Comparison of ENCODE assay signal across 32 cellular contexts in the genomic region with DNA sequence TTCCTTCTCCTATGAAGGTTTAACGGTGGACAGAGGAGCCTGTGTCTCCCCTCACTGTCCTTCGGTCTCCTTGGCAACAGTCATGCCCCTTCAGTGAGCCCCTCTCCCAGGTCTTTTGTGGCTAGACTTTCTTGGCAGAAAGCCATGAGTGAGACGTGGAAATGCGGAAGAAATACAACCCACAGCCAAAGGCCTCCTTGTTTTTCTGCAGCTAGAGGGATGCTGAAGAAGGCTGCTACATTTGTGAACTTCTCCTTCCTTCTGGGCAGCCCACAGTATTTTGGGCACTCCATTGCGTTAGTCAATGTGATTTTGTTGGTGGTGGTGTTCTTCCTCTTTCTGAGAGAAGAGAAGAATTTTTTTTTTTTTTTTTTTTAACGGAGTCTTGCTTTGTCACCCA.
DNase-seq lines count a peak whose midpoint lies in the region; ATAC-seq, FAIRE-seq and TF ChIP-seq lines count a peak whose summit lies in the region.
"Had no signal": no experiment of that assay in that cellular context is flagged by ENCODE, and none has a peak within 500 bp of the region (broad histone marks: within the 10 kb centered on the region; RNA-seq: fewer than 3 reads in every experiment).

No MANE protein-coding gene starts in this region.

- intact Hi-C loops in K562 (cut with micrococcal nuclease) (no loop called here), sciatic nerve (cut with DNase I) (no loop called here)

- FAIRE-seq in K562 (lab: Jason Lieb, UNC): no peak
- FAIRE-seq: bronchial epithelial cell had no signal

- H3K9me1 ChIP-seq in K562 (ENCODE audit: control insufficient read depth, insufficient read depth, low read length): no peaks in the 10 kb centered on the region

- H3K4me2 ChIP-seq in K562 (ENCODE audit: insufficient read depth, low read length): no peak overlapping the region
- H3K4me2 ChIP-seq: neural progenitor cell had no signal

- no peaks in the 10 kb centered on the region for H3K4me1 ChIP-seq in K562 (replicated peaks in 1 of 2; ENCODE audit: control insufficient read depth in 2 of 2, insufficient read depth in 2 of 2, low read length in 2 of 2)
- H3K4me1 ChIP-seq: HAP-1, left ventricle myocardium inferior, prostate gland, transverse colon had no signal

- POLR2A ChIA-PET in K562 (lab: Yijun Ruan, JAX): interaction anchor here (0.6 to 1.2 kb wide), 3 partner anchors 10 to 1715 kb away, joined by 3 to 4 read pairs (median 4); no protein-coding TSS in a partner anchor

- H3K9ac ChIP-seq in K562 (ENCODE audit: insufficient read depth in 1 of 2, low read depth in 2 of 2, low read length in 2 of 2): no peak overlapping the region
- H3K9ac ChIP-seq: neural progenitor cell had no signal

- CTCF ChIA-PET in K562 (lab: Yijun Ruan, JAX; ENCODE audit: low intra/inter-chr PET ratio): no interaction called here

- H3K79me2 ChIP-seq in K562 (ENCODE audit: control insufficient read depth, insufficient read depth, low read length): no peaks in the 10 kb centered on the region

- TF ChIP-seq RAD21 in K562 (CRISPR knock-in tag; conservative IDR thresholded peaks at IDR 0.05 in 1 of 2, IDR thresholded peaks at IDR 0.05 in 1 of 2): no peak

- H3K27me3 ChIP-seq in K562 (ENCODE audit: control insufficient read depth in 2 of 2, insufficient read depth in 2 of 2, low read length in 2 of 2): no peaks in the 10 kb centered on the region; a peak in 1 of 5 replicates
- H3K27me3 ChIP-seq: transverse colon had no signal

- TF ChIP-seq CTCF in K562 (IDR thresholded peaks at IDR 0.05 in 2 of 3, conservative IDR thresholded peaks at IDR 0.05 in 1 of 3; ENCODE audit: insufficient read depth in 2 of 3, low read depth in 1 of 3, low read length in 3 of 3): no peak

- no peak overlapping the region for H3K27ac ChIP-seq in K562 (ENCODE audit: extremely low read depth, low read depth, low read length)
- H3K27ac ChIP-seq: 22Rv1, coronary artery, left ventricle myocardium inferior, neural progenitor cell, prostate gland, skin epidermis, transverse colon had no signal

- no peaks in the 10 kb centered on the region for H4K20me1 ChIP-seq in K562 (replicated peaks; ENCODE audit: control insufficient read depth, insufficient read depth, low read length)

- H3K4me3 ChIP-seq in K562: no peak overlapping the region
- H3K4me3 ChIP-seq: coronary artery, HAP-1, left ventricle myocardium inferior, mucosa of descending colon, neural progenitor cell, prostate gland, skin epidermis, transverse colon had no signal

- in situ Hi-C loops in K562 (cut with MboI): no loop called here

- no TSS peak for BruUV-seq in K562 (replicated peaks; lab: Mats Ljungman, UMichigan)

- TF ChIP-seq EP300 in K562 (IDR thresholded peaks at IDR 0.05; ENCODE audit: low read length): no peak

- no peaks in the 10 kb centered on the region for H3K9me3 ChIP-seq in K562 (replicated peaks; ENCODE audit: control insufficient read depth, insufficient read depth, low read depth, low read length)
- H3K9me3 ChIP-seq: prostate gland had no signal

- H2AFZ ChIP-seq in K562 (ENCODE audit: low read depth, low read length): no peak overlapping the region
- H2AFZ ChIP-seq: neural progenitor cell had no signal

- no peaks in the 10 kb centered on the region for H3K36me3 ChIP-seq in K562 (ENCODE audit: control insufficient read depth, insufficient read depth, low read length)
- H3K36me3 ChIP-seq: HAP-1, left ventricle myocardium inferior, neural progenitor cell, prostate gland, transverse colon had no signal

- ATAC-seq in K562 (no peak), sciatic nerve (peak; percentile 58)
- ATAC-seq: activated naive CD8-positive, alpha-beta T cell treated with anti-CD3 and anti-CD28 coated beads, Interleukin-2, amount 50 U/mL, for 24 hours; mucosa of descending colon; WTC11 had no signal

- DNase-seq in NCI-H2227 (lab: John Stamatoyannopoulos, UW; ENCODE audit: unreplicated experiment) (peak; percentile 72), NCI-H2227 treated with DMSO at 0.1 percent for 48 hours (lab: John Stamatoyannopoulos, UW) (no peak), NOMO-1 (lab: John Stamatoyannopoulos, UW; ENCODE audit: unreplicated experiment in 2 of 2) (peak; percentile 9 to 29), K562 (ENCODE audit: extremely low read depth in 1 of 4, low spot score in 3 of 4) (no peak), sciatic nerve (ENCODE audit: low spot score) (no peak), NCI-H1048 (lab: John Stamatoyannopoulos, UW) (no peak), AG08396 (ENCODE audit: low spot score) (no peak), iPS-NIHi11 (ENCODE audit: low spot score) (no peak)
- DNase-seq: activated CD4-positive, alpha-beta T cell treated with anti-CD3 and anti-CD28 coated beads, Interleukin-2, amount 50 U/mL, for 48 hours; activated effector memory CD4-positive, alpha-beta T cell treated with Interleukin-2 at 50 U/mL for 16 hours; activated naive CD8-positive, alpha-beta T cell treated with anti-CD3 and anti-CD28 coated beads, Interleukin-2, amount 50 U/mL, for 24 hours; AML-193; COR-L47; IMR-90; MM.1S; mucosa of descending colon; NCI-H2029 treated with DMSO at 0.1 percent for 48 hours; NCI-H510A treated with DMSO at 0.1 percent for 48 hours; SHP77; stimulated activated CD4-positive, alpha-beta T cell treated with anti-CD3 and anti-CD28 coated beads, Interleukin-4, amount 100 ng/mL, for 1 hour; stimulated activated naive CD8-positive, alpha-beta T cell treated with anti-CD3 and anti-CD28 coated beads, Interleukin-15, amount 100 ng/mL, for 72 hours; T-helper 2 cell; transverse colon had no signal

- no peak for TF ChIP-seq POLR2A in K562 (conservative IDR thresholded peaks at IDR 0.05)

- WGBS in K562 (ENCODE audit: insufficient coverage, low coverage, missing lambda C conversion rate): under 1% methylated on average over 6 of the region's 6 CpGs

TF ChIP-seq in K562, 482 proteins besides CTCF, POLR2A, EP300 and RAD21:
- TF ChIP-seq ZNF551 (CRISPR knock-in tag; IDR thresholded peaks at IDR 0.05) (no peak), NR2C1 (IDR thresholded peaks at IDR 0.05) (no peak), NR2C1 (tag; IDR thresholded peaks at IDR 0.05) (no peak), ZNF217 (CRISPR knock-in tag; IDR thresholded peaks at IDR 0.05) (no peak), NFIC (IDR thresholded peaks at IDR 0.05) (0 out of 2 replicates have a peak, but pooled peaks have one; percentile 14)

Comparison
In these comparisons a context has a peak if more than half of its experiments do, and no peak if none do; other contexts are left out.
1. DNase-seq: peak in NCI-H2227 (single experiment) and NOMO-1 (2 of 2); none in NCI-H2227 treated with DMSO at 0.1 percent for 48 hours (single experiment), K562 (0 of 4), sciatic nerve (single experiment), NCI-H1048 (single experiment), AG08396 (single experiment) and iPS-NIHi11 (single experiment).